Comparison of ENCODE assay signal across 8 cellular contexts in genomic region chr2:112259509-112260294, GRCh38. TPM values are rescaled to one million over a fixed set of nuclear protein-coding genes. Genes with fewer than 3 reads are reported as not detected.
DNase-seq lines count a peak whose midpoint lies in the region; ATAC-seq, FAIRE-seq and TF ChIP-seq lines count a peak whose summit lies in the region.

No MANE protein-coding gene starts in this region.

- TF ChIP-seq CTCF in bronchial epithelial cell (IDR thresholded peaks at IDR 0.05; ENCODE audit: insufficient read depth, low read length, severe bottlenecking) (peak; percentile 99), keratinocyte (optimal IDR thresholded peaks at IDR 0.05 in 1 of 3, IDR thresholded peaks at IDR 0.05 in 1 of 3, conservative IDR thresholded peaks at IDR 0.05 in 1 of 3; ENCODE audit: extremely low read depth in 1 of 3, insufficient read depth in 2 of 3, low read length in 3 of 3) (peak; percentile 96 to 99 (median 96))

- H2AFZ ChIP-seq in keratinocyte (ENCODE audit: control insufficient read depth, low read length) = peak overlapping the region; percentile 94

- H3K36me3 ChIP-seq in bronchial epithelial cell (ENCODE audit: control insufficient read depth, insufficient read depth, low read length) (no peaks in the 10 kb centered on the region), keratinocyte (ENCODE audit: control insufficient read depth in 2 of 2, extremely low read depth in 1 of 2, insufficient read depth in 2 of 2, low read length in 2 of 2) (no peaks in the 10 kb centered on the region)

- no peak overlapping the region for H3K9ac ChIP-seq in keratinocyte (ENCODE audit: control insufficient read depth, extremely low read depth, insufficient read depth, low read length)

- dilution Hi-C loops in keratinocyte (cut with MboI; ENCODE audit: extremely low pct_ligation_motif_present, low sequenced_read_pairs) = no loop called here

- H3K4me3 ChIP-seq in bronchial epithelial cell (ENCODE audit: low read depth, low read length) (no peak overlapping the region), keratinocyte (ENCODE audit: control insufficient read depth in 2 of 3, extremely low read depth in 1 of 3, insufficient read depth in 2 of 3, low read depth in 1 of 3, low read length in 3 of 3) (peak overlapping the region in 1 of 3 experiments; percentile 39)

- H3K9me3 ChIP-seq in keratinocyte (ENCODE audit: control insufficient read depth, low read depth, low read length) = no peaks in the 10 kb centered on the region

- no peak overlapping the region for H3K27ac ChIP-seq in keratinocyte (ENCODE audit: control insufficient read depth, insufficient read depth, low read length)

- FAIRE-seq in bronchial epithelial cell (lab: Jason Lieb, UNC) (no peak), keratinocyte (lab: Jason Lieb, UNC) (peak; percentile 78)

- H3K79me2 ChIP-seq in keratinocyte (ENCODE audit: control insufficient read depth, insufficient read depth, low read length) = no peaks in the 10 kb centered on the region

- ATAC-seq in HG02588 (IDR thresholded peaks at IDR 0.05; ENCODE audit: unreplicated experiment) = peak; percentile 40
- no peak for ATAC-seq in HG03025 (IDR thresholded peaks at IDR 0.05; ENCODE audit: low FRiP score, unreplicated experiment)

- peak; percentile 86 for DNase-seq in DMS53 (lab: John Stamatoyannopoulos, UW)
- peak; percentile 82 for DNase-seq in NCI-H2227 (lab: John Stamatoyannopoulos, UW; ENCODE audit: unreplicated experiment)
- peak; percentile 57 to 80 (median 68) for DNase-seq in activated CD4-positive, CD25-positive, alpha-beta regulatory T cell (lab: John Stamatoyannopoulos, UW)
- DNase-seq in bronchial epithelial cell (ENCODE audit: low read depth) = peak; percentile 69
- DNase-seq in keratinocyte (ENCODE audit: low read depth, low spot score) = peak; percentile 21
- peak; percentile 82 for DNase-seq in stimulated activated CD4-positive, alpha-beta T cell treated with anti-CD3 and anti-CD28 coated beads, Interleukin-1b, Interleukin-23, amount 100 ng/mL, for 48 hours

- H3K9me1 ChIP-seq in keratinocyte (ENCODE audit: control insufficient read depth, extremely low read depth, insufficient read depth, low read length) = no peaks in the 10 kb centered on the region

- peaks cover 6% of the 10 kb centered on the region for H3K4me1 ChIP-seq in keratinocyte (ENCODE audit: control insufficient read depth, extremely low read depth, insufficient read depth, low read length)

- H3K4me2 ChIP-seq in keratinocyte (ENCODE audit: control insufficient read depth, extremely low read depth, insufficient read depth, low read depth, low read length) = peak overlapping the region; percentile 72

- no peaks in the 10 kb centered on the region for H4K20me1 ChIP-seq in keratinocyte (ENCODE audit: control insufficient read depth, extremely low read depth, insufficient read depth, low read length)

- H3K27me3 ChIP-seq in bronchial epithelial cell (ENCODE audit: control insufficient read depth, insufficient read depth, low read length) (no peaks in the 10 kb centered on the region), keratinocyte (ENCODE audit: control insufficient read depth, extremely low read depth, insufficient read depth, low read length) (no peaks in the 10 kb centered on the region)

RNA-seq across cellular contexts. Expression of gene ZC3H8, which starts 4.9 kb away (rescaled TPM):
- total RNA-seq in bronchial epithelial cell = 7.9 and 11.5 TPM in 2 replicates
- 7.1 to 11.4 TPM (median 7.5 TPM) in 3 replicates for polyA plus RNA-seq in keratinocyte
- 85.9 TPM for polyA plus RNA-seq in keratinocyte (2011; ENCODE audit: low read depth)
- 6.0 and 9.7 TPM in 2 replicates for polyA plus RNA-seq in keratinocyte (2011; cell fraction: cytosol; rRNA removed)
- polyA plus RNA-seq in keratinocyte (2011; cell fraction: nucleus; rRNA removed) = 10.7 and 16.7 TPM in 2 replicates
- 10.7 and 11.1 TPM in 2 replicates for polyA plus RNA-seq in keratinocyte (2012; ENCODE audit: low replicate concordance)
- polyA minus RNA-seq in keratinocyte = 1.1 to 5.8 TPM (median 2.2 TPM) in 3 replicates
- 2.1 TPM for polyA minus RNA-seq in keratinocyte (2011; cell fraction: cytosol; rRNA and poly(A)+ RNA removed)
- 2.4 and 4.7 TPM in 2 replicates for polyA minus RNA-seq in keratinocyte (2011; cell fraction: nucleus; rRNA and poly(A)+ RNA removed)

RNA-seq across cellular contexts. Expression of gene ZC3H6, which starts 15.7 kb away (rescaled TPM):
- 3.4 and 5.6 TPM in 2 replicates for total RNA-seq in bronchial epithelial cell
- 0.51 to 1.0 TPM (median 0.75 TPM) in 3 replicates for polyA plus RNA-seq in keratinocyte
- 21.3 TPM for polyA plus RNA-seq in keratinocyte (2011; ENCODE audit: low read depth)
- polyA plus RNA-seq in keratinocyte (2011; cell fraction: cytosol; rRNA removed) = 0.34 and 0.58 TPM in 2 replicates
- polyA plus RNA-seq in keratinocyte (2011; cell fraction: nucleus; rRNA removed) = 1.2 and 1.4 TPM in 2 replicates
- 1.3 and 5.9 TPM in 2 replicates for polyA plus RNA-seq in keratinocyte (2012; ENCODE audit: low replicate concordance)
- 0.62 to 1.4 TPM (median 1.2 TPM) in 3 replicates for polyA minus RNA-seq in keratinocyte
- polyA minus RNA-seq in keratinocyte (2011; cell fraction: cytosol; rRNA and poly(A)+ RNA removed) = 0.38 TPM
- polyA minus RNA-seq in keratinocyte (2011; cell fraction: nucleus; rRNA and poly(A)+ RNA removed) = 0.74 and 2.3 TPM in 2 replicates

Comparison
In these comparisons a context has a peak if more than half of its experiments do, and no peak if none do; other contexts are left out.
1. DNase-seq: peak in every context shown above with its lines; median percentile 86 in DMS53; 82 in NCI-H2227; 82 in stimulated activated CD4-positive, alpha-beta T cell treated with anti-CD3 and anti-CD28 coated beads, Interleukin-1b, Interleukin-23, amount 100 ng/mL, for 48 hours; 69 in bronchial epithelial cell; 68 in activated CD4-positive, CD25-positive, alpha-beta regulatory T cell; 21 in keratinocyte.